ENCODE assay signal across 13 cellular contexts in the genomic region with DNA sequence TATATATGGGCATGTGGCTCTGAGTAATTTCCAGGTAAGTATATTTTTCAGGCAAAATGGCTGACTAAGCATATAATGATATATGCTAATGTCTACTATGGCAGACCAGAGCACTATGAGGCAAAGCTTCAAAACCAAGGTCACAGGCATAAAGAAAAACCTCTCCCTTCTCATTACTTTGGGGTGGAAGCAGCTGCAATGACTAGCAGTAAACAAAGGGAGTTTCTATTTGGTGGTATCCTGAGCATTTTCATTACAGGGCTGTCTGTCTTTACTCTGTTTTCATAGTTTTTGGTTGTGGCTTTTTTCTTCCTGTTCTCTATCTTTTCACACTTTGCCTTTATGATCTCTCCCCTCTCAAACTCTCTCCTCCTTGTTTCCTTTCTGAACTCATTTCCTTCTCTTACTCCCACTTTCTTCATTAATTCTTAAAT. TPM values are rescaled to one million over a fixed set of nuclear protein-coding genes. Genes with fewer than 3 reads are reported as not detected.
DNase-seq lines count a peak whose midpoint lies in the region; ATAC-seq, FAIRE-seq and TF ChIP-seq lines count a peak whose summit lies in the region.
"Had no signal": no experiment of that assay in that cellular context is flagged by ENCODE, and none has a peak within 500 bp of the region (broad histone marks: within the 10 kb centered on the region; RNA-seq: fewer than 3 reads in every experiment).

No MANE protein-coding gene starts in this region.

- H2AK9ac ChIP-seq in IMR-90 (replicated peaks; ENCODE audit: low read depth, low read length, poor library complexity): no peak overlapping the region

- H2AK5ac ChIP-seq in IMR-90 (ENCODE audit: low read depth, low read length): no peak overlapping the region

- H2BK15ac ChIP-seq in IMR-90 (ENCODE audit: low read depth, low read length): no peak overlapping the region

- intact Hi-C loops in IMR-90 (cut with micrococcal nuclease): no loop called here
- intact Hi-C loops in Right ventricle myocardium inferior (cut with DNase I): no loop called here

- H3K18ac ChIP-seq in IMR-90 (ENCODE audit: low read depth, low read length): no peak overlapping the region

- H2BK5ac ChIP-seq in IMR-90 (ENCODE audit: low read depth, low read length, poor library complexity, severe bottlenecking): no peak overlapping the region

- no peak overlapping the region for H3K4ac ChIP-seq in IMR-90 (ENCODE audit: low read depth, low read length)

- H3K79me1 ChIP-seq in IMR-90 (ENCODE audit: low read depth in 1 of 2, low read length in 2 of 2): peaks cover 3 to 11% of the 10 kb centered on the region in 2 experiments; a peak in 2 of 4 replicates

- TF ChIP-seq CTCF in A549 (IDR thresholded peaks at IDR 0.05) (no peak), IMR-90 (conservative IDR thresholded peaks at IDR 0.05; ENCODE audit: low read depth, low read length) (no peak)

- H3K4me2 ChIP-seq in A549 (no peak overlapping the region), IMR-90 (ENCODE audit: low read depth, low read length) (no peak overlapping the region)

- H2BK120ac ChIP-seq in IMR-90 (ENCODE audit: low read depth, low read length): no peak overlapping the region

- H4K91ac ChIP-seq in IMR-90 (ENCODE audit: insufficient read depth, low read depth, low read length): no peak overlapping the region

- no peak overlapping the region for H4K8ac ChIP-seq in IMR-90 (ENCODE audit: low read depth in 2 of 2, low read length in 2 of 2)

- H3K27ac ChIP-seq in A549 (no peak overlapping the region), IMR-90 (ENCODE audit: insufficient read depth, low read length) (no peak overlapping the region)
- H3K27ac ChIP-seq: gastroesophageal sphincter had no signal

- no peaks in the 10 kb centered on the region for H3K36me3 ChIP-seq in IMR-90 (ENCODE audit: control insufficient read depth, insufficient read depth, low read length)
- H3K36me3 ChIP-seq: gastroesophageal sphincter had no signal

- CTCF ChIA-PET in A549 (lab: Yijun Ruan, JAX): interaction anchor here (0.7 kb wide), 1 partner anchor 34 kb away, joined by 3 read pairs; no protein-coding TSS in a partner anchor
- CTCF ChIA-PET in IMR-90 (lab: Yijun Ruan, JAX): no interaction called here

- H2BK20ac ChIP-seq in IMR-90 (ENCODE audit: low read depth, low read length): no peak overlapping the region

- ATAC-seq in A549: no peak
- ATAC-seq in GM18858 (IDR thresholded peaks at IDR 0.05; ENCODE audit: unreplicated experiment): peak; percentile 35
- ATAC-seq in IMR-90 (ENCODE audit: low read depth): no peak
- no peak for ATAC-seq in Right ventricle myocardium inferior
- ATAC-seq: gastroesophageal sphincter had no signal

- POLR2A ChIA-PET in A549 (lab: Yijun Ruan, JAX): interaction anchor here (0.6 kb wide), 1 partner anchor 9 kb away, joined by 3 read pairs; no protein-coding TSS in a partner anchor
- POLR2A ChIA-PET in IMR-90 (lab: Charles Lee; ENCODE audit: unreplicated experiment): no interaction called here

- H4K20me1 ChIP-seq in IMR-90 (ENCODE audit: insufficient read depth, low read length): no peaks in the 10 kb centered on the region

- H3K9ac ChIP-seq in IMR-90 (ENCODE audit: low read depth, low read length): no peak overlapping the region

- dilution Hi-C loops in IMR-90 (cut with HindIII; ENCODE audit: low sequenced_read_pairs, unreplicated experiment): no loop called here

- H3K9me3 ChIP-seq in A549 (no peaks in the 10 kb centered on the region), IMR-90 (ENCODE audit: control insufficient read depth, insufficient read depth, low read length) (no peaks in the 10 kb centered on the region)
- H3K9me3 ChIP-seq: gastroesophageal sphincter had no signal

- H3K4me1 ChIP-seq in A549 (peaks cover 4% of the 10 kb centered on the region; the same call in 1 of the 3 replicates), IMR-90 (ENCODE audit: control insufficient read depth, insufficient read depth, low read length) (peaks cover 4% of the 10 kb centered on the region)
- H3K4me1 ChIP-seq: gastroesophageal sphincter had no signal

- no peak for TF ChIP-seq EP300 in A549 (IDR thresholded peaks at IDR 0.05)

- H3K27me3 ChIP-seq in IMR-90 (ENCODE audit: control insufficient read depth, insufficient read depth, low read length): no peaks in the 10 kb centered on the region
- H3K27me3 ChIP-seq: gastroesophageal sphincter had no signal

- no peak overlapping the region for H3K23ac ChIP-seq in IMR-90 (ENCODE audit: low read depth, low read length)

- H3K56ac ChIP-seq in IMR-90 (ENCODE audit: extremely low read depth, insufficient read depth, low read length): no peak overlapping the region

- FAIRE-seq in A549 (lab: Jason Lieb, UNC): no peak
- FAIRE-seq: urothelium cell line had no signal

- H3K4me3 ChIP-seq in A549 (no peak overlapping the region), IMR-90 (ENCODE audit: insufficient read depth, low read depth, low read length) (no peak overlapping the region)
- H3K4me3 ChIP-seq: gastroesophageal sphincter had no signal

- no peak overlapping the region for H3K14ac ChIP-seq in IMR-90 (replicated peaks; ENCODE audit: low read depth, low read length)

- TF ChIP-seq RAD21 in A549 (conservative IDR thresholded peaks at IDR 0.05 in 1 of 2, IDR thresholded peaks at IDR 0.05 in 1 of 2): no peak
- no peak for TF ChIP-seq RAD21 in IMR-90 (IDR thresholded peaks at IDR 0.05; ENCODE audit: low read length)

- in situ Hi-C loops in IMR-90 (cut with MboI; ENCODE audit: low sequenced_read_pairs): no loop called here

- no peak overlapping the region for H4K5ac ChIP-seq in IMR-90 (ENCODE audit: low read depth, low read length)

- no peak overlapping the region for H2AFZ ChIP-seq in IMR-90 (replicated peaks; ENCODE audit: low read length, poor library complexity)

- BruUV-seq in IMR-90 (replicated peaks; lab: Mats Ljungman, UMichigan): no TSS peak

- no peaks in the 10 kb centered on the region; the same call in 1 of the 2 replicates for H3K9me1 ChIP-seq in IMR-90 (ENCODE audit: insufficient read depth, low read length)

- TF ChIP-seq POLR2A in A549 (IDR thresholded peaks at IDR 0.05; ENCODE audit: low read length): no peak
- TF ChIP-seq POLR2A in IMR-90 (IDR thresholded peaks at IDR 0.05; ENCODE audit: low read depth, low read length): no peak

- DNase-seq in A549 (ENCODE audit: low read depth in 1 of 2, low spot score in 1 of 2) (no peak), IMR-90 (no peak), amniotic epithelial cell (ENCODE audit: low read depth) (peak; percentile 19), UCSD-AML1 (lab: John Stamatoyannopoulos, UW; ENCODE audit: unreplicated experiment) (no peak), NCI-H146 (lab: John Stamatoyannopoulos, UW) (no peak), Right ventricle myocardium inferior (ENCODE audit: missing footprints) (no peak), cortex of kidney (lab: John Stamatoyannopoulos, UW) (no peak)
- DNase-seq: effector CD4-positive, alpha-beta T cell; HCEC 1CT; NCI-H2107 had no signal

TF ChIP-seq in A549, 52 proteins besides CTCF, POLR2A, EP300 and RAD21:
- TF ChIP-seq TFCP2L1 (CRISPR knock-in tag; IDR thresholded peaks at IDR 0.05) (no peak), FOSB (CRISPR knock-in tag; IDR thresholded peaks at IDR 0.05) (no peak), MAFK (IDR thresholded peaks at IDR 0.05; ENCODE audit: partially characterized antibody) (peak; percentile 97)

TF ChIP-seq in IMR-90, 13 proteins besides CTCF, POLR2A, EP300 and RAD21:
- TF ChIP-seq FOS (IDR thresholded peaks at IDR 0.05; ENCODE audit: low read depth, low read length) (no peak), MAFK (IDR thresholded peaks at IDR 0.05; ENCODE audit: low read depth, low read length) (peak; percentile 98)
TF ChIP-seq in IMR-90: peak in this region for 1.

RNA-seq across cellular contexts. Expression of gene PDE6D, which starts 15.6 kb away (rescaled TPM):
- polyA plus RNA-seq in A549 (2011; rRNA removed): 51.3 and 56.0 TPM in 2 replicates
- polyA plus RNA-seq in A549 (2012; cell fraction: cytosol; rRNA removed): 27.7 and 33.0 TPM in 2 replicates
- polyA plus RNA-seq in A549 (2012; cell fraction: nucleus; rRNA removed): 10.9 and 15.6 TPM in 2 replicates
- polyA plus RNA-seq in A549 (2017; fragmentation: RNase III; extraction: RNeasy Plus Mini Kit Qiagen cat#74134 plus additional on column Dnase treatment): 20.9 to 27.4 TPM (median 27.3 TPM) in 3 replicates
- polyA minus RNA-seq in A549 (2011; rRNA and poly(A)+ RNA removed): 16.4 and 16.9 TPM in 2 replicates
- 13.6 and 13.8 TPM in 2 replicates for total RNA-seq in IMR-90 (2012; rRNA removed)
- 24.3 and 24.7 TPM in 2 replicates for polyA plus RNA-seq in IMR-90 (2012; rRNA removed)
- 18.6 and 19.9 TPM in 2 replicates for polyA plus RNA-seq in IMR-90 (2012; cell fraction: cytosol; rRNA removed)
- polyA plus RNA-seq in IMR-90 (2012; cell fraction: nucleus; rRNA removed; ENCODE audit: low replicate concordance): 4.8 and 13.5 TPM in 2 replicates
- 14.5 TPM for total RNA-seq in Right ventricle myocardium inferior

RNA-seq across cellular contexts. Expression of gene COPS7B, which starts 20.7 kb away (rescaled TPM):
- polyA plus RNA-seq in A549 (2011; rRNA removed): 54.9 and 63.4 TPM in 2 replicates
- polyA plus RNA-seq in A549 (2012; cell fraction: cytosol; rRNA removed): 44.1 and 54.5 TPM in 2 replicates
- polyA plus RNA-seq in A549 (2012; cell fraction: nucleus; rRNA removed): 76.0 and 92.4 TPM in 2 replicates
- 29.4 to 34.3 TPM (median 33.4 TPM) in 3 replicates for polyA plus RNA-seq in A549 (2017; fragmentation: RNase III; extraction: RNeasy Plus Mini Kit Qiagen cat#74134 plus additional on column Dnase treatment)
- 40.7 and 42.0 TPM in 2 replicates for polyA minus RNA-seq in A549 (2011; rRNA and poly(A)+ RNA removed)
- 22.2 and 23.1 TPM in 2 replicates for total RNA-seq in IMR-90 (2012; rRNA removed)
- 52.8 and 54.1 TPM in 2 replicates for polyA plus RNA-seq in IMR-90 (2012; rRNA removed)
- polyA plus RNA-seq in IMR-90 (2012; cell fraction: cytosol; rRNA removed): 34.2 and 39.9 TPM in 2 replicates
- 148 and 204 TPM in 2 replicates for polyA plus RNA-seq in IMR-90 (2012; cell fraction: nucleus; rRNA removed; ENCODE audit: low replicate concordance)
- total RNA-seq in Right ventricle myocardium inferior: 19.8 TPM

RNA-seq across cellular contexts. Expression of gene PTMA, which starts 57.2 kb away (rescaled TPM):
- polyA plus RNA-seq in A549 (2011; rRNA removed) (434 and 1,191 TPM in 2 replicates), A549 (2017; fragmentation: RNase III; extraction: RNeasy Plus Mini Kit Qiagen cat#74134 plus additional on column Dnase treatment) (2,232 to 2,533 TPM (median 2,360 TPM) in 3 replicates), IMR-90 (2012; rRNA removed) (647 and 742 TPM in 2 replicates)
- 906 and 1,052 TPM in 2 replicates for polyA plus RNA-seq in A549 (2012; cell fraction: cytosol; rRNA removed)
- polyA plus RNA-seq in A549 (2012; cell fraction: nucleus; rRNA removed): 514 and 638 TPM in 2 replicates
- 113 and 134 TPM in 2 replicates for polyA minus RNA-seq in A549 (2011; rRNA and poly(A)+ RNA removed)
- total RNA-seq in IMR-90 (2012; rRNA removed) (380 and 776 TPM in 2 replicates), Right ventricle myocardium inferior (264 TPM)
- 585 and 1,669 TPM in 2 replicates for polyA plus RNA-seq in IMR-90 (2012; cell fraction: cytosol; rRNA removed)
- 208 and 388 TPM in 2 replicates for polyA plus RNA-seq in IMR-90 (2012; cell fraction: nucleus; rRNA removed; ENCODE audit: low replicate concordance)
